In genomic region chr17:1473841-1474240, GRCh38 we compare ENCODE assay signal across 16 cellular contexts. TPM values are rescaled to one million over a fixed set of nuclear protein-coding genes. Genes with fewer than 3 reads are reported as not detected.
DNase-seq lines count a peak whose midpoint lies in the region; ATAC-seq and TF ChIP-seq lines count a peak whose summit lies in the region.
"Had no signal": no experiment of that assay in that cellular context is flagged by ENCODE, and none has a peak within 500 bp of the region (broad histone marks: within the 10 kb centered on the region; RNA-seq: fewer than 3 reads in every experiment).

No MANE protein-coding gene starts in this region.

- TF ChIP-seq CTCF in CD14-positive monocyte (IDR thresholded peaks at IDR 0.05), result no peak

- peaks cover 27% of the 10 kb centered on the region for H3K36me3 Mint-ChIP-seq in activated T-cell treated with anti-CD3 and anti-CD28 coated beads, Interleukin-2, amount 50 U/mL, for 24 hours (ENCODE audit: low read depth)
- peaks cover 2% of the 10 kb centered on the region for H3K36me3 Mint-ChIP-seq in central memory CD8-positive, alpha-beta T cell (ENCODE audit: insufficient read depth)
- peaks cover 70 to 81% of the 10 kb centered on the region in 2 donors for H3K36me3 Mint-ChIP-seq in stimulated activated naive B cell treated with anti-CD40 and anti-IgM and Interleukin-4, amounts not matched to agents 10 μg/mL and 1 μg/mL and 100 μg/mL, for 72 hours
- peaks cover 15 to 16% of the 10 kb centered on the region in 2 donors for H3K36me3 Mint-ChIP-seq in CD14-positive monocyte

- H3K9me3 Mint-ChIP-seq in activated T-cell treated with anti-CD3 and anti-CD28 coated beads, Interleukin-2, amount 50 U/mL, for 24 hours, result no peaks in the 10 kb centered on the region
- no peaks in the 10 kb centered on the region for H3K9me3 Mint-ChIP-seq in central memory CD8-positive, alpha-beta T cell
- no peaks in the 10 kb centered on the region for H3K9me3 Mint-ChIP-seq in stimulated activated naive B cell treated with anti-CD40 and anti-IgM and Interleukin-4, amounts not matched to agents 10 μg/mL and 1 μg/mL and 100 μg/mL, for 72 hours
- peaks cover 0 to 8% (median 3%) of the 10 kb centered on the region in 7 donors for H3K9me3 Mint-ChIP-seq in CD14-positive monocyte

- peak overlapping the region; percentile 3 for H3K27ac Mint-ChIP-seq in activated T-cell treated with anti-CD3 and anti-CD28 coated beads, Interleukin-2, amount 50 U/mL, for 24 hours
- H3K27ac Mint-ChIP-seq in central memory CD8-positive, alpha-beta T cell (ENCODE audit: low read depth), result no peak overlapping the region
- H3K27ac Mint-ChIP-seq in stimulated activated naive B cell treated with anti-CD40 and anti-IgM and Interleukin-4, amounts not matched to agents 10 μg/mL and 1 μg/mL and 100 μg/mL, for 72 hours, result peak overlapping the region; percentile 98
- peak overlapping the region in 2 of 7 donors; percentile 15 to 62 for H3K27ac Mint-ChIP-seq in CD14-positive monocyte

- H3K4me3 Mint-ChIP-seq in activated T-cell treated with anti-CD3 and anti-CD28 coated beads, Interleukin-2, amount 50 U/mL, for 24 hours, result no peak overlapping the region
- no peak overlapping the region for H3K4me3 Mint-ChIP-seq in central memory CD8-positive, alpha-beta T cell
- peak overlapping the region; percentile 52 to 70 for H3K4me3 Mint-ChIP-seq in stimulated activated naive B cell treated with anti-CD40 and anti-IgM and Interleukin-4, amounts not matched to agents 10 μg/mL and 1 μg/mL and 100 μg/mL, for 72 hours
- no peak overlapping the region for H3K4me3 Mint-ChIP-seq in CD14-positive monocyte

- no peak for DNase-seq in activated T-cell treated with anti-CD3 and anti-CD28 coated beads, Interleukin-2, amount 50 U/mL, for 24 hours
- DNase-seq in activated T-cell treated with anti-CD3 and anti-CD28 coated beads for 4 hours, result no peak
- DNase-seq in NAMALWA (ENCODE audit: low spot score), result peak; percentile 60
- no peak for DNase-seq in central memory CD8-positive, alpha-beta T cell (ENCODE audit: low spot score in 2 of 2)
- peak; percentile 68 for DNase-seq in stimulated activated naive B cell treated with anti-CD40 and anti-IgM and Interleukin-4, amounts not matched to agents 10 μg/mL and 1 μg/mL and 100 μg/mL, for 72 hours
- no peak for DNase-seq in NCI-H146 treated with DMSO at 0.1 percent for 48 hours (lab: John Stamatoyannopoulos, UW; ENCODE audit: unreplicated experiment)
- DNase-seq in CD14-positive monocyte (ENCODE audit: low spot score), result no peak
- DNase-seq: ACHN, cortex of kidney, DMS53, esophagus squamous epithelium, GM23248, left ventricle myocardium superior, NCI-H1694 treated with DMSO at 0.1 percent for 48 hours, RPMI8226 had no signal

- intact Hi-C loops in CD14-positive monocyte (cut with micrococcal nuclease), result no loop called here

- peak; percentile 82 for ATAC-seq in central memory CD8-positive, alpha-beta T cell (replicated peaks; ENCODE audit: extremely low read depth, poor library complexity, severe bottlenecking)
- ATAC-seq in stimulated activated naive B cell treated with anti-CD40 and anti-IgM and Interleukin-4, amounts not matched to agents 10 μg/mL and 1 μg/mL and 100 μg/mL, for 72 hours (replicated peaks), result peak; percentile 78 to 83
- no peak for ATAC-seq in GM21786 (IDR thresholded peaks at IDR 0.05; ENCODE audit: unreplicated experiment)
- ATAC-seq: left ventricle myocardium superior had no signal

- H3K4me1 Mint-ChIP-seq in activated T-cell treated with anti-CD3 and anti-CD28 coated beads, Interleukin-2, amount 50 U/mL, for 24 hours (ENCODE audit: low read depth), result peaks cover 17% of the 10 kb centered on the region
- H3K4me1 Mint-ChIP-seq in central memory CD8-positive, alpha-beta T cell, result peaks cover 17% of the 10 kb centered on the region
- peaks cover 59 to 79% of the 10 kb centered on the region in 2 donors for H3K4me1 Mint-ChIP-seq in stimulated activated naive B cell treated with anti-CD40 and anti-IgM and Interleukin-4, amounts not matched to agents 10 μg/mL and 1 μg/mL and 100 μg/mL, for 72 hours
- H3K4me1 Mint-ChIP-seq in CD14-positive monocyte, result peaks cover 16% of the 10 kb centered on the region

- H3K27me3 Mint-ChIP-seq in activated T-cell treated with anti-CD3 and anti-CD28 coated beads, Interleukin-2, amount 50 U/mL, for 24 hours, result no peaks in the 10 kb centered on the region
- H3K27me3 Mint-ChIP-seq in central memory CD8-positive, alpha-beta T cell, result no peaks in the 10 kb centered on the region
- H3K27me3 Mint-ChIP-seq in stimulated activated naive B cell treated with anti-CD40 and anti-IgM and Interleukin-4, amounts not matched to agents 10 μg/mL and 1 μg/mL and 100 μg/mL, for 72 hours, result no peaks in the 10 kb centered on the region
- H3K27me3 Mint-ChIP-seq in CD14-positive monocyte (ENCODE audit: low read depth in 3 of 3), result peaks cover 31 to 60% (median 41%) of the 10 kb centered on the region in 3 donors

RNA-seq across cellular contexts. Expression of gene CRK, which starts 17.8 kb away (rescaled TPM):
- 10 to 100 TPM; 22.3 to 28.0 TPM for polyA plus RNA-seq in CD14-positive monocyte

RNA-seq across cellular contexts. Expression of gene MYO1C, which starts 18.6 kb away (rescaled TPM):
- polyA plus RNA-seq in CD14-positive monocyte, result 1 to 10 TPM; 2.5 to 3.1 TPM

RNA-seq across cellular contexts. Expression of gene INPP5K, which starts 42.6 kb away (rescaled TPM):
- 10 to 100 TPM; 53.0 to 58.7 TPM for polyA plus RNA-seq in CD14-positive monocyte

Comparison
In these comparisons a context has a peak if more than half of its experiments do, and no peak if none do; other contexts are left out.
1. DNase-seq: peak in NAMALWA (single experiment) and stimulated activated naive B cell treated with anti-CD40 and anti-IgM and Interleukin-4, amounts not matched to agents 10 μg/mL and 1 μg/mL and 100 μg/mL, for 72 hours (single experiment); none in activated T-cell treated with anti-CD3 and anti-CD28 coated beads, Interleukin-2, amount 50 U/mL, for 24 hours (single experiment), activated T-cell treated with anti-CD3 and anti-CD28 coated beads for 4 hours (single experiment), central memory CD8-positive, alpha-beta T cell (0 of 2), NCI-H146 treated with DMSO at 0.1 percent for 48 hours (single experiment) and CD14-positive monocyte (single experiment).
2. H3K4me3 Mint-ChIP-seq: peak in stimulated activated naive B cell treated with anti-CD40 and anti-IgM and Interleukin-4, amounts not matched to agents 10 μg/mL and 1 μg/mL and 100 μg/mL, for 72 hours (2 of 2); none in activated T-cell treated with anti-CD3 and anti-CD28 coated beads, Interleukin-2, amount 50 U/mL, for 24 hours (single experiment), central memory CD8-positive, alpha-beta T cell (single experiment) and CD14-positive monocyte (0 of 2).